ENCODE assay signal across 8 cellular contexts in genomic region chr15:62389887-62390792, GRCh38. TPM values are rescaled to one million over a fixed set of nuclear protein-coding genes. Genes with fewer than 3 reads are reported as not detected.
A peak's percentile ranks its signal among the peaks of the same experiment; 100 is the strongest.
DNase-seq lines count a peak whose midpoint lies in the region; ATAC-seq, FAIRE-seq and TF ChIP-seq lines count a peak whose summit lies in the region.

TLN2 (plus strand) TSS chr15:62390550.

- H2AFZ ChIP-seq in neuronal stem cell (ENCODE audit: low read length): peak within 1 kb of the TSS; percentile 99

- DNase-seq in DMS53 treated with DMSO at 0.1 percent for 48 hours (lab: John Stamatoyannopoulos, UW; ENCODE audit: unreplicated experiment) (peak; percentile 52), HTR-8/SVneo (ENCODE audit: insufficient read length, low spot score) (peak; percentile 80), neuronal stem cell (ENCODE audit: low spot score) (peak; percentile 76), thyroid gland (peak; percentile 66 to 67)
- DNase-seq in activated naive CD4-positive, alpha-beta T cell treated with anti-CD3 and anti-CD28 coated beads for 36 hours: peak; percentile 63

- H2BK12ac ChIP-seq in neuronal stem cell (ENCODE audit: low read length): no peak within 1 kb of the TSS

- H3K27me3 Mint-ChIP-seq in activated naive CD4-positive, alpha-beta T cell treated with anti-CD3 and anti-CD28 coated beads for 36 hours (ENCODE audit: low read depth): peaks cover 19% of the 10 kb centered on the region

- peak within 1 kb of the TSS; percentile 72 for H2BK5ac ChIP-seq in neuronal stem cell (ENCODE audit: low read length)

- 0 to 1% methylated on average over 13 to 17 of the region's 74 CpGs for WGBS in gastroesophageal sphincter (ENCODE audit: low coverage in 1 of 2), 2 donors
- WGBS in neuronal stem cell (ENCODE audit: extremely low coverage in 2 of 2, insufficient read length in 2 of 2, insufficient replicate concordance in 1 of 2), 2 donors: no CpG with 5 or more reads among the region's 74 CpGs
- WGBS in thyroid gland, 2 donors: 0 to 1% methylated on average over 27 to 32 of the region's 74 CpGs

- no peaks in the 10 kb centered on the region for H3K9me3 Mint-ChIP-seq in activated naive CD4-positive, alpha-beta T cell treated with anti-CD3 and anti-CD28 coated beads for 36 hours

- peak within 1 kb of the TSS; percentile 97 for H3K18ac ChIP-seq in neuronal stem cell (ENCODE audit: low read length)

- ATAC-seq in GM21390 (IDR thresholded peaks at IDR 0.05; ENCODE audit: unreplicated experiment) (peak; percentile 90), gastroesophageal sphincter (peak; percentile 88)

- peak within 1 kb of the TSS; percentile 85 for H3K4me3 Mint-ChIP-seq in activated naive CD4-positive, alpha-beta T cell treated with anti-CD3 and anti-CD28 coated beads for 36 hours

- H3K27ac ChIP-seq in gastroesophageal sphincter: peak within 1 kb of the TSS; percentile 69 to 88 (median 78)
- H3K27ac ChIP-seq in neuronal stem cell (replicated peaks; ENCODE audit: low read length): no peak within 1 kb of the TSS
- H3K27ac ChIP-seq in thyroid gland: peak within 1 kb of the TSS; percentile 3 to 77 (median 64)

- H3K27me3 ChIP-seq in gastroesophageal sphincter (no peaks in the 10 kb centered on the region), neuronal stem cell (ENCODE audit: control insufficient read depth in 3 of 3, insufficient read depth in 3 of 3, low read depth in 1 of 3, low read length in 3 of 3) (peaks cover 0 to 4% (median 0%) of the 10 kb centered on the region in 3 experiments), thyroid gland (no peaks in the 10 kb centered on the region)

- H4K91ac ChIP-seq in neuronal stem cell (ENCODE audit: low read depth, low read length, poor library complexity): no peak within 1 kb of the TSS

- H4K8ac ChIP-seq in neuronal stem cell (ENCODE audit: low read depth, low read length): peak within 1 kb of the TSS; percentile 84

- H3K9ac ChIP-seq in neuronal stem cell (ENCODE audit: low read depth, low read length, poor library complexity): peak within 1 kb of the TSS; percentile 87

- H2BK120ac ChIP-seq in neuronal stem cell (ENCODE audit: low read depth, low read length): no peak within 1 kb of the TSS

- TF ChIP-seq POLR2A in Raji (IDR thresholded peaks at IDR 0.05; ENCODE audit: insufficient read depth, low read depth, low read length): peak; percentile 89
- peak; percentile 89 to 91 for TF ChIP-seq POLR2A in gastroesophageal sphincter (IDR thresholded peaks at IDR 0.05)
- TF ChIP-seq POLR2A in thyroid gland (IDR thresholded peaks at IDR 0.05): peak in 1 of 2 donors; percentile 83

- H3K9me3 ChIP-seq in gastroesophageal sphincter: no peaks in the 10 kb centered on the region
- no peaks in the 10 kb centered on the region for H3K9me3 ChIP-seq in neuronal stem cell (replicated peaks in 1 of 2; ENCODE audit: control insufficient read depth in 2 of 2, insufficient read depth in 1 of 2, low read depth in 1 of 2, low read length in 2 of 2)
- H3K9me3 ChIP-seq in thyroid gland: no peaks in the 10 kb centered on the region

- CTCF ChIA-PET in activated naive CD4-positive, alpha-beta T cell treated with anti-CD3 and anti-CD28 coated beads for 36 hours (lab: Charles Lee): interaction anchor here (0.6 to 0.7 kb wide), 2 partner anchors 351 to 1717 kb away, joined by 3 read pairs; no protein-coding TSS in a partner anchor

- peak within 1 kb of the TSS; percentile 98 for H3K4me2 ChIP-seq in neuronal stem cell (ENCODE audit: insufficient read depth, low read length, poor library complexity, severe bottlenecking)

- peak within 1 kb of the TSS; percentile 23 for H2BK15ac ChIP-seq in neuronal stem cell (ENCODE audit: low read length)

- TF ChIP-seq EP300 in gastroesophageal sphincter (IDR thresholded peaks at IDR 0.05): no peak

- H3K79me1 ChIP-seq in neuronal stem cell (ENCODE audit: low read depth, low read length): peaks cover 3% of the 10 kb centered on the region

- H3K4me1 Mint-ChIP-seq in activated naive CD4-positive, alpha-beta T cell treated with anti-CD3 and anti-CD28 coated beads for 36 hours (ENCODE audit: low read depth): peaks cover 12% of the 10 kb centered on the region

- no peaks in the 10 kb centered on the region for H3K36me3 ChIP-seq in gastroesophageal sphincter
- H3K36me3 ChIP-seq in neuronal stem cell (replicated peaks in 1 of 2; ENCODE audit: control insufficient read depth in 2 of 2, insufficient read depth in 2 of 2, low read length in 2 of 2): no peaks in the 10 kb centered on the region
- no peaks in the 10 kb centered on the region for H3K36me3 ChIP-seq in thyroid gland

- peak within 1 kb of the TSS; percentile 46 for H3K27ac Mint-ChIP-seq in activated naive CD4-positive, alpha-beta T cell treated with anti-CD3 and anti-CD28 coated beads for 36 hours

- H3K4ac ChIP-seq in neuronal stem cell (ENCODE audit: low read length): no peak within 1 kb of the TSS

- H3K4me1 ChIP-seq in gastroesophageal sphincter (peaks cover 0 to 31% (median 6%) of the 10 kb centered on the region in 3 donors), neuronal stem cell (ENCODE audit: control insufficient read depth in 2 of 2, insufficient read depth in 1 of 2, low read depth in 1 of 2, low read length in 2 of 2) (peaks cover 7 to 12% of the 10 kb centered on the region in 2 donors), thyroid gland (peaks cover 10 to 11% of the 10 kb centered on the region in 2 donors)

- FAIRE-seq in HTR-8/SVneo (lab: Jason Lieb, UNC): no peak

- no peaks in the 10 kb centered on the region for H3K36me3 Mint-ChIP-seq in activated naive CD4-positive, alpha-beta T cell treated with anti-CD3 and anti-CD28 coated beads for 36 hours (ENCODE audit: low read depth)

- peak within 1 kb of the TSS; percentile 94 for H3K23ac ChIP-seq in neuronal stem cell (ENCODE audit: low read depth, low read length, poor library complexity)

- peak within 1 kb of the TSS; percentile 84 to 88 for H3K4me3 ChIP-seq in gastroesophageal sphincter
- peak within 1 kb of the TSS; percentile 98 to 99 for H3K4me3 ChIP-seq in neuronal stem cell (ENCODE audit: low read length in 2 of 2)
- H3K4me3 ChIP-seq in thyroid gland (replicated peaks in 1 of 3): peak within 1 kb of the TSS; percentile 27 to 98 (median 67)

- TF ChIP-seq CTCF in gastroesophageal sphincter (IDR thresholded peaks at IDR 0.05): peak in 2 of 4 experiments; percentile 8 to 11
- peak in 1 of 6 experiments; percentile 2 for TF ChIP-seq CTCF in thyroid gland (IDR thresholded peaks at IDR 0.05)

- H2AK5ac ChIP-seq in neuronal stem cell (ENCODE audit: low read depth, low read length): no peak within 1 kb of the TSS

- intact Hi-C loops in activated naive CD4-positive, alpha-beta T cell treated with anti-CD3 and anti-CD28 coated beads for 36 hours (cut with micrococcal nuclease): loop anchor here (5.0 to 10.0 kb wide), 2 partner anchors 322 to 1915 kb away; partner anchors contain the start of gene ICE2
- intact Hi-C loops in thyroid gland (cut with DNase I): loop anchor here (5.0 kb wide), 1 partner anchor 177 kb away; no protein-coding TSS in a partner anchor

- peak within 1 kb of the TSS; percentile 83 for H3K14ac ChIP-seq in neuronal stem cell (ENCODE audit: low read length)

RNA-seq across cellular contexts. Expression of gene TLN2, which starts in this region (rescaled TPM):
- 1 to 10 TPM; 2.3 to 2.5 TPM for total RNA-seq in activated naive CD4-positive, alpha-beta T cell treated with anti-CD3 and anti-CD28 coated beads for 36 hours
- total RNA-seq in gastroesophageal sphincter (10 to 100 TPM; 15.3 to 30.3 (median 17.0) TPM), thyroid gland (10 to 100 TPM; 43.0 to 86.9 (median 61.7) TPM)
- polyA plus RNA-seq in neuronal stem cell (2013, experiment 1 of 2): 3.9 TPM
- polyA plus RNA-seq in neuronal stem cell (2013, experiment 2 of 2): 4.3 TPM

Comparison
In these comparisons a context has a peak if more than half of its experiments do, and no peak if none do; other contexts are left out.
1. RNA of gene TLN2 (total RNA-seq): 43.0 to 86.9 TPM in thyroid gland and 15.3 to 30.3 TPM in gastroesophageal sphincter; 2.3 to 2.5 TPM in activated naive CD4-positive, alpha-beta T cell treated with anti-CD3 and anti-CD28 coated beads for 36 hours; every median in the first group is over 4 times any median in the second.
2. Peak in every context shown above with its lines, with median percentiles within 50 percentile points of each other: DNase-seq and H3K4me3 ChIP-seq.